ENCODE assay signal across 17 cellular contexts in the genomic region with DNA sequence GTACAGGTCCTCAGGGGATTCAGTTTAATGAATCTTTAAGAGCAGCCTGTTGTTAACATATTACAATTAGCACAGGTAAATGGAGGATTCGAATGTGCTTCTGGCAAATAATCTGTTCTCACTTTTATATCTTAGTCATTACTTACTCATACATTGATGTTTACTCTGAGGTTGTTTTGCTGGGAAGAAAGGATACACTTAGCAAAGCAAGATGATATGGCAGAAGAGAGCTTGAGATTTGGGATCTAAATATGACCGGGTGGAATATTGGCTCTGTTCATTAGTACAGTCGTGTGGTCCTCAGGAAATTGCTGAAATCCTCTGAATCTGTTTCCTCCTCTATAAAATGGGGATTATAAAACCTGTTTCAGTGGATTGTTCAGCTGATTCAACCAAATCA. TPM values are rescaled to one million over a fixed set of nuclear protein-coding genes. Genes with fewer than 3 reads are reported as not detected.
"Had no signal": no experiment of that assay in that cellular context is flagged by ENCODE, and none has a peak within 500 bp of the region (broad histone marks: within the 10 kb centered on the region; RNA-seq: fewer than 3 reads in every experiment).

No MANE protein-coding gene starts in this region.

- H3K27me3 ChIP-seq: esophagus muscularis mucosa, stomach, thyroid gland had no signal

- H3K4me3 ChIP-seq: esophagus muscularis mucosa, psoas muscle, spleen, stomach, suprapubic skin, thyroid gland had no signal

- ATAC-seq: left colon; naive thymus-derived CD4-positive, alpha-beta T cell; psoas muscle; sciatic nerve had no signal

- H3K27ac ChIP-seq: epithelial cell of prostate, esophagus muscularis mucosa, neutrophil, psoas muscle, spleen, suprapubic skin, thyroid gland had no signal

- H3K36me3 ChIP-seq: esophagus muscularis mucosa, neutrophil, spleen, stomach, suprapubic skin, thyroid gland had no signal

- FAIRE-seq: endometrium, urothelium cell line had no signal

- H3K4me1 ChIP-seq: psoas muscle, spleen, suprapubic skin, thyroid gland had no signal

- H3K9me3 ChIP-seq: esophagus muscularis mucosa, neutrophil, psoas muscle, spleen, stomach, suprapubic skin, thyroid gland had no signal

- DNase-seq: effector memory CD4-positive, alpha-beta T cell; left colon; mammary epithelial cell; naive thymus-derived CD4-positive, alpha-beta T cell; nephron progenitor cell; psoas muscle; spleen; stimulated activated naive CD4-positive, alpha-beta T cell; stomach; thyroid gland had no signal

RNA-seq across cellular contexts. Expression of gene SPON1, which starts 59.7 kb away (rescaled TPM):
- polyA plus RNA-seq: mammary epithelial cell had no signal
